Comparison of ENCODE assay signal across 10 cellular contexts in the genomic region with DNA sequence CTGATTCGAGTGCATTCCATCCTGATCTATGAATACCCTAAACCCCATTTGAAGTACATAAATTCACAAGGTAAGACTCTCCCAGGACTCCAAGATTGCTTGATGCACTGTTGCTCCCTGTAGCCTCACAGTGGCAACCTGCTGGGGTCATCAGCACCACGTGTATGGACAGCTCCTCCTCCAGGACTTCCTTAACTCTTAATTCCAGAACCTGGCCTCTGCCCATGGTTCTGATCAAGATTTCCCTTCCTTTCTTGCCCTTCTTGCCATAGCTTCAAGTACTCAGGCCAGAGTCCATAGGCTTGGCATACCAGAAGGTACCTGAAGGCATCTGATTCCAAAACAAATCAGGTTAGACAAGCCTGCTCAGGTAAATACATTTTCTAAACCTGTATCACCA. TPM values are rescaled to one million over a fixed set of nuclear protein-coding genes. Genes with fewer than 3 reads are reported as not detected.
DNase-seq lines count a peak whose midpoint lies in the region; ATAC-seq and TF ChIP-seq lines count a peak whose summit lies in the region.
"Had no signal": no experiment of that assay in that cellular context is flagged by ENCODE, and none has a peak within 500 bp of the region (broad histone marks: within the 10 kb centered on the region; RNA-seq: fewer than 3 reads in every experiment).

No MANE protein-coding gene starts in this region.

- intact Hi-C loops in OCI-LY7 (cut with micrococcal nuclease; ENCODE audit: unreplicated experiment) (no loop called here), ascending aorta (cut with DNase I) (no loop called here)

- H3K9me3 ChIP-seq in OCI-LY7 (ENCODE audit: low read length) (no peaks in the 10 kb centered on the region), parathyroid adenoma (ENCODE audit: control insufficient read depth, low read length) (no peaks in the 10 kb centered on the region), ascending aorta (no peaks in the 10 kb centered on the region)

- no peaks in the 10 kb centered on the region for H3K36me3 ChIP-seq in H7 (replicated peaks; ENCODE audit: control insufficient read depth, insufficient read depth, low read length)
- no peaks in the 10 kb centered on the region for H3K36me3 ChIP-seq in OCI-LY7 (ENCODE audit: insufficient read depth, low read length)
- no peaks in the 10 kb centered on the region for H3K36me3 ChIP-seq in parathyroid adenoma (ENCODE audit: control insufficient read depth, insufficient read depth, low read length)
- H3K36me3 ChIP-seq in ascending aorta: no peaks in the 10 kb centered on the region

- H3K4me2 ChIP-seq in OCI-LY7 (ENCODE audit: low read length): no peak overlapping the region
- no peak overlapping the region for H3K4me2 ChIP-seq in parathyroid adenoma (ENCODE audit: low read length)

- TF ChIP-seq CTCF in OCI-LY7 (conservative IDR thresholded peaks at IDR 0.05; ENCODE audit: low read length) (no peak), epithelial cell of proximal tubule (conservative IDR thresholded peaks at IDR 0.05; ENCODE audit: low read depth, low read length) (no peak), parathyroid adenoma (IDR thresholded peaks at IDR 0.05) (no peak), ascending aorta (IDR thresholded peaks at IDR 0.05) (no peak)

- H3K27me3 ChIP-seq in H7 (ENCODE audit: control insufficient read depth, insufficient read depth, low read length) (no peaks in the 10 kb centered on the region; the same call in 1 of the 2 replicates), parathyroid adenoma (ENCODE audit: control insufficient read depth, insufficient read depth, low read length) (no peaks in the 10 kb centered on the region), ascending aorta (no peaks in the 10 kb centered on the region)

- no peaks in the 10 kb centered on the region for H3K9me3 Mint-ChIP-seq in stimulated activated effector memory CD8-positive, alpha-beta T cell treated with anti-CD3 and anti-CD28 coated beads, Interleukin-12 subunit alpha, Interleukin-12 subunit beta, amount 100 ng/mL, for 72 hours
- H3K9me3 Mint-ChIP-seq: activated naive CD8-positive, alpha-beta T cell treated with anti-CD3 and anti-CD28 coated beads, Interleukin-2, amount 10 ng/mL, durations not matched to agents 7 days and 5 days had no signal

- H3K4me1 ChIP-seq in OCI-LY7 (ENCODE audit: insufficient read depth, low read length, poor library complexity, severe bottlenecking) (no peaks in the 10 kb centered on the region), parathyroid adenoma (peaks cover 15% of the 10 kb centered on the region), ascending aorta (no peaks in the 10 kb centered on the region)

- no peaks in the 10 kb centered on the region for H3K9me2 ChIP-seq in OCI-LY7 (ENCODE audit: insufficient read depth, low read length)

- H3K79me2 ChIP-seq in OCI-LY7 (ENCODE audit: insufficient read depth, low read depth, low read length) (no peaks in the 10 kb centered on the region), parathyroid adenoma (no peaks in the 10 kb centered on the region)

- POLR2A ChIA-PET in OCI-LY7 (lab: Charles Lee): interaction anchor here (0.6 to 0.9 kb wide), 2 partner anchors 16 to 42 kb away, joined by 3 to 4 read pairs; no protein-coding TSS in a partner anchor

- no peaks in the 10 kb centered on the region for H3K36me3 Mint-ChIP-seq in stimulated activated effector memory CD8-positive, alpha-beta T cell treated with anti-CD3 and anti-CD28 coated beads, Interleukin-12 subunit alpha, Interleukin-12 subunit beta, amount 100 ng/mL, for 72 hours

- H3K4me3 ChIP-seq in H7 (ENCODE audit: insufficient read depth, low read depth, low read length) (no peak overlapping the region), OCI-LY7 (ENCODE audit: low read depth, low read length, poor library complexity, severe bottlenecking) (no peak overlapping the region), epithelial cell of proximal tubule (ENCODE audit: low read depth, low read length) (no peak overlapping the region), parathyroid adenoma (ENCODE audit: low read depth, low read length) (no peak overlapping the region), ascending aorta (no peak overlapping the region)

- H4K20me1 ChIP-seq in OCI-LY7 (ENCODE audit: insufficient read depth, low read length): no peaks in the 10 kb centered on the region

- H3K4me3 Mint-ChIP-seq in stimulated activated effector memory CD8-positive, alpha-beta T cell treated with anti-CD3 and anti-CD28 coated beads, Interleukin-12 subunit alpha, Interleukin-12 subunit beta, amount 100 ng/mL, for 72 hours: no peak overlapping the region
- H3K4me3 Mint-ChIP-seq: activated naive CD8-positive, alpha-beta T cell treated with anti-CD3 and anti-CD28 coated beads, Interleukin-2, amount 10 ng/mL, durations not matched to agents 7 days and 5 days had no signal

- ATAC-seq in GM21515 (IDR thresholded peaks at IDR 0.05; ENCODE audit: unreplicated experiment): no peak
- no peak for ATAC-seq in GM19035 (IDR thresholded peaks at IDR 0.05; ENCODE audit: unreplicated experiment)
- no peak for ATAC-seq in stimulated activated effector memory CD8-positive, alpha-beta T cell treated with anti-CD3 and anti-CD28 coated beads, Interleukin-12 subunit alpha, Interleukin-12 subunit beta, amount 100 ng/mL, for 72 hours

- no peak overlapping the region for H3K27ac ChIP-seq in OCI-LY7 (ENCODE audit: low read depth, low read length, poor library complexity, severe bottlenecking)
- H3K27ac ChIP-seq in parathyroid adenoma: no peak overlapping the region
- no peak overlapping the region for H3K27ac ChIP-seq in ascending aorta

- H3K4me1 Mint-ChIP-seq in stimulated activated effector memory CD8-positive, alpha-beta T cell treated with anti-CD3 and anti-CD28 coated beads, Interleukin-12 subunit alpha, Interleukin-12 subunit beta, amount 100 ng/mL, for 72 hours: no peaks in the 10 kb centered on the region

- H3K27ac Mint-ChIP-seq in stimulated activated effector memory CD8-positive, alpha-beta T cell treated with anti-CD3 and anti-CD28 coated beads, Interleukin-12 subunit alpha, Interleukin-12 subunit beta, amount 100 ng/mL, for 72 hours: no peak overlapping the region
- H3K27ac Mint-ChIP-seq: activated naive CD8-positive, alpha-beta T cell treated with anti-CD3 and anti-CD28 coated beads, Interleukin-2, amount 10 ng/mL, durations not matched to agents 7 days and 5 days had no signal

- DNase-seq in H7 (peak; percentile 47), OCI-LY7 (ENCODE audit: low spot score) (peak; percentile 6), epithelial cell of proximal tubule (ENCODE audit: low read depth) (peak; percentile 39), ascending aorta (ENCODE audit: low spot score in 2 of 2) (no peak)
- no peak for DNase-seq in stimulated activated effector memory CD8-positive, alpha-beta T cell treated with anti-CD3 and anti-CD28 coated beads, Interleukin-12 subunit alpha, Interleukin-12 subunit beta, amount 100 ng/mL, for 72 hours (ENCODE audit: low spot score in 2 of 2)
- DNase-seq: activated naive CD8-positive, alpha-beta T cell treated with anti-CD3 and anti-CD28 coated beads, Interleukin-2, amount 10 ng/mL, durations not matched to agents 7 days and 5 days; NCI-H345 had no signal

- H2AFZ ChIP-seq in OCI-LY7 (ENCODE audit: low read length): no peak overlapping the region
- peak overlapping the region; percentile 30 for H2AFZ ChIP-seq in parathyroid adenoma

- H3K9ac ChIP-seq in parathyroid adenoma: no peak overlapping the region

- CTCF ChIA-PET in OCI-LY7 (lab: Charles Lee; ENCODE audit: unreplicated experiment): no interaction called here

- BruUV-seq in OCI-LY7 (replicated peaks; lab: Mats Ljungman, UMichigan): no TSS peak

RNA-seq across cellular contexts. Expression of a gene that starts 34.0 kb away (rescaled TPM):
- total RNA-seq in H7 (2014; rRNA removed; shearing (Covaris generic)): 20.4 and 21.7 TPM in 2 replicates
- 18.1 and 23.3 TPM in 2 replicates for total RNA-seq in OCI-LY7 (2014; rRNA removed; shearing (Covaris generic))
- total RNA-seq in OCI-LY7 (2022) (27.8 and 31.1 TPM in 2 replicates), epithelial cell of proximal tubule (15.1 and 18.6 TPM in 2 replicates), ascending aorta (37.8 TPM)

Comparison
In these comparisons a context has a peak if more than half of its experiments do, and no peak if none do; other contexts are left out.
1. DNase-seq: peak in H7 (single experiment), OCI-LY7 (single experiment) and epithelial cell of proximal tubule (single experiment); none in stimulated activated effector memory CD8-positive, alpha-beta T cell treated with anti-CD3 and anti-CD28 coated beads, Interleukin-12 subunit alpha, Interleukin-12 subunit beta, amount 100 ng/mL, for 72 hours (0 of 2) and ascending aorta (0 of 2).